2 cellular contexts compared by ENCODE assay signal in genomic region chr5:150323092-150323491, GRCh38.
A peak's percentile ranks its signal among the peaks of the same experiment; 100 is the strongest.
TF ChIP-seq lines count a peak whose summit lies in the region.

No MANE protein-coding gene starts in this region.

TF ChIP-seq in GM23338, 12 proteins besides CTCF, POLR2A, EP300 and RAD21:
- TF ChIP-seq ZNF114 (CRISPR knock-in tag; IDR thresholded peaks at IDR 0.05) (no peak), EZH2 (IDR thresholded peaks at IDR 0.05; ENCODE audit: low read depth, unreplicated experiment) (no peak), STAT1 (IDR thresholded peaks at IDR 0.05; ENCODE audit: unreplicated experiment) (no peak), NANOG (IDR thresholded peaks at IDR 0.05; ENCODE audit: borderline replicate concordance) (no peak), JUNB (IDR thresholded peaks at IDR 0.05; ENCODE audit: unreplicated experiment) (no peak), CREB1 (CRISPR knock-in tag; IDR thresholded peaks at IDR 0.05; ENCODE audit: low read depth) (no peak), POLR2AphosphoS5 (IDR thresholded peaks at IDR 0.05; ENCODE audit: low read depth) (no peak), EZH2phosphoT487 (IDR thresholded peaks at IDR 0.05; ENCODE audit: unreplicated experiment) (no peak), ZNF331 (CRISPR knock-in tag; IDR thresholded peaks at IDR 0.05; ENCODE audit: low read depth) (no peak)
- TF ChIP-seq, protein P1, sequence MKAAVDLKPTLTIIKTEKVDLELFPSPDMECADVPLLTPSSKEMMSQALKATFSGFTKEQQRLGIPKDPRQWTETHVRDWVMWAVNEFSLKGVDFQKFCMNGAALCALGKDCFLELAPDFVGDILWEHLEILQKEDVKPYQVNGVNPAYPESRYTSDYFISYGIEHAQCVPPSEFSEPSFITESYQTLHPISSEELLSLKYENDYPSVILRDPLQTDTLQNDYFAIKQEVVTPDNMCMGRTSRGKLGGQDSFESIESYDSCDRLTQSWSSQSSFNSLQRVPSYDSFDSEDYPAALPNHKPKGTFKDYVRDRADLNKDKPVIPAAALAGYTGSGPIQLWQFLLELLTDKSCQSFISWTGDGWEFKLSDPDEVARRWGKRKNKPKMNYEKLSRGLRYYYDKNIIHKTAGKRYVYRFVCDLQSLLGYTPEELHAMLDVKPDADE (IDR thresholded peaks at IDR 0.05): no peak
- TF ChIP-seq, protein P2, sequence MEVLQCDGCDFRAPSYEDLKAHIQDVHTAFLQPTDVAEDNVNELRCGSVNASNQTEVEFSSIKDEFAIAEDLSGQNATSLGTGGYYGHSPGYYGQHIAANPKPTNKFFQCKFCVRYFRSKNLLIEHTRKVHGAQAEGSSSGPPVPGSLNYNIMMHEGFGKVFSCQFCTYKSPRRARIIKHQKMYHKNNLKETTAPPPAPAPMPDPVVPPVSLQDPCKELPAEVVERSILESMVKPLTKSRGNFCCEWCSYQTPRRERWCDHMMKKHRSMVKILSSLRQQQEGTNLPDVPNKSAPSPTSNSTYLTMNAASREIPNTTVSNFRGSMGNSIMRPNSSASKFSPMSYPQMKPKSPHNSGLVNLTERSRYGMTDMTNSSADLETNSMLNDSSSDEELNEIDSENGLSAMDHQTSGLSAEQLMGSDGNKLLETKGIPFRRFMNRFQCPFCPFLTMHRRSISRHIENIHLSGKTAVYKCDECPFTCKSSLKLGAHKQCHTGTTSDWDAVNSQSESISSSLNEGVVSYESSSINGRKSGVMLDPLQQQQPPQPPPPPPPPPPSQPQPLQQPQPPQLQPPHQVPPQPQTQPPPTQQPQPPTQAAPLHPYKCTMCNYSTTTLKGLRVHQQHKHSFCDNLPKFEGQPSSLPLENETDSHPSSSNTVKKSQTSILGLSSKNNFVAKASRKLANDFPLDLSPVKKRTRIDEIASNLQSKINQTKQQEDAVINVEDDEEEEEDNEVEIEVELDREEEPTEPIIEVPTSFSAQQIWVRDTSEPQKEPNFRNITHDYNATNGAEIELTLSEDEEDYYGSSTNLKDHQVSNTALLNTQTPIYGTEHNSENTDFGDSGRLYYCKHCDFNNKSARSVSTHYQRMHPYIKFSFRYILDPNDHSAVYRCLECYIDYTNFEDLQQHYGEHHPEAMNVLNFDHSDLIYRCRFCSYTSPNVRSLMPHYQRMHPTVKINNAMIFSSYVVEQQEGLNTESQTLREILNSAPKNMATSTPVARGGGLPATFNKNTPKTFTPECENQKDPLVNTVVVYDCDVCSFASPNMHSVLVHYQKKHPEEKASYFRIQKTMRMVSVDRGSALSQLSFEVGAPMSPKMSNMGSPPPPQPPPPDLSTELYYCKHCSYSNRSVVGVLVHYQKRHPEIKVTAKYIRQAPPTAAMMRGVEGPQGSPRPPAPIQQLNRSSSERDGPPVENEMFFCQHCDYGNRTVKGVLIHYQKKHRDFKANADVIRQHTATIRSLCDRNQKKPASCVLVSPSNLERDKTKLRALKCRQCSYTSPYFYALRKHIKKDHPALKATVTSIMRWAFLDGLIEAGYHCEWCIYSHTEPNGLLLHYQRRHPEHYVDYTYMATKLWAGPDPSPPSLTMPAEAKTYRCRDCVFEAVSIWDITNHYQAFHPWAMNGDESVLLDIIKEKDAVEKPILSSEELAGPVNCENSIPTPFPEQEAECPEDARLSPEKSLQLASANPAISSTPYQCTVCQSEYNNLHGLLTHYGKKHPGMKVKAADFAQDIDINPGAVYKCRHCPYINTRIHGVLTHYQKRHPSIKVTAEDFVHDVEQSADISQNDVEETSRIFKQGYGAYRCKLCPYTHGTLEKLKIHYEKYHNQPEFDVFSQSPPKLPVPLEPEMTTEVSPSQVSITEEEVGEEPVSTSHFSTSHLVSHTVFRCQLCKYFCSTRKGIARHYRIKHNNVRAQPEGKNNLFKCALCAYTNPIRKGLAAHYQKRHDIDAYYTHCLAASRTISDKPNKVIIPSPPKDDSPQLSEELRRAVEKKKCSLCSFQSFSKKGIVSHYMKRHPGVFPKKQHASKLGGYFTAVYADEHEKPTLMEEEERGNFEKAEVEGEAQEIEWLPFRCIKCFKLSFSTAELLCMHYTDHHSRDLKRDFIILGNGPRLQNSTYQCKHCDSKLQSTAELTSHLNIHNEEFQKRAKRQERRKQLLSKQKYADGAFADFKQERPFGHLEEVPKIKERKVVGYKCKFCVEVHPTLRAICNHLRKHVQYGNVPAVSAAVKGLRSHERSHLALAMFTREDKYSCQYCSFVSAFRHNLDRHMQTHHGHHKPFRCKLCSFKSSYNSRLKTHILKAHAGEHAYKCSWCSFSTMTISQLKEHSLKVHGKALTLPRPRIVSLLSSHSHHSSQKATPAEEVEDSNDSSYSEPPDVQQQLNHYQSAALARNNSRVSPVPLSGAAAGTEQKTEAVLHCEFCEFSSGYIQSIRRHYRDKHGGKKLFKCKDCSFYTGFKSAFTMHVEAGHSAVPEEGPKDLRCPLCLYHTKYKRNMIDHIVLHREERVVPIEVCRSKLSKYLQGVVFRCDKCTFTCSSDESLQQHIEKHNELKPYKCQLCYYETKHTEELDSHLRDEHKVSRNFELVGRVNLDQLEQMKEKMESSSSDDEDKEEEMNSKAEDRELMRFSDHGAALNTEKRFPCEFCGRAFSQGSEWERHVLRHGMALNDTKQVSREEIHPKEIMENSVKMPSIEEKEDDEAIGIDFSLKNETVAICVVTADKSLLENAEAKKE (CRISPR knock-in tag; IDR thresholded peaks at IDR 0.05): no peak
- TF ChIP-seq, protein P3, sequence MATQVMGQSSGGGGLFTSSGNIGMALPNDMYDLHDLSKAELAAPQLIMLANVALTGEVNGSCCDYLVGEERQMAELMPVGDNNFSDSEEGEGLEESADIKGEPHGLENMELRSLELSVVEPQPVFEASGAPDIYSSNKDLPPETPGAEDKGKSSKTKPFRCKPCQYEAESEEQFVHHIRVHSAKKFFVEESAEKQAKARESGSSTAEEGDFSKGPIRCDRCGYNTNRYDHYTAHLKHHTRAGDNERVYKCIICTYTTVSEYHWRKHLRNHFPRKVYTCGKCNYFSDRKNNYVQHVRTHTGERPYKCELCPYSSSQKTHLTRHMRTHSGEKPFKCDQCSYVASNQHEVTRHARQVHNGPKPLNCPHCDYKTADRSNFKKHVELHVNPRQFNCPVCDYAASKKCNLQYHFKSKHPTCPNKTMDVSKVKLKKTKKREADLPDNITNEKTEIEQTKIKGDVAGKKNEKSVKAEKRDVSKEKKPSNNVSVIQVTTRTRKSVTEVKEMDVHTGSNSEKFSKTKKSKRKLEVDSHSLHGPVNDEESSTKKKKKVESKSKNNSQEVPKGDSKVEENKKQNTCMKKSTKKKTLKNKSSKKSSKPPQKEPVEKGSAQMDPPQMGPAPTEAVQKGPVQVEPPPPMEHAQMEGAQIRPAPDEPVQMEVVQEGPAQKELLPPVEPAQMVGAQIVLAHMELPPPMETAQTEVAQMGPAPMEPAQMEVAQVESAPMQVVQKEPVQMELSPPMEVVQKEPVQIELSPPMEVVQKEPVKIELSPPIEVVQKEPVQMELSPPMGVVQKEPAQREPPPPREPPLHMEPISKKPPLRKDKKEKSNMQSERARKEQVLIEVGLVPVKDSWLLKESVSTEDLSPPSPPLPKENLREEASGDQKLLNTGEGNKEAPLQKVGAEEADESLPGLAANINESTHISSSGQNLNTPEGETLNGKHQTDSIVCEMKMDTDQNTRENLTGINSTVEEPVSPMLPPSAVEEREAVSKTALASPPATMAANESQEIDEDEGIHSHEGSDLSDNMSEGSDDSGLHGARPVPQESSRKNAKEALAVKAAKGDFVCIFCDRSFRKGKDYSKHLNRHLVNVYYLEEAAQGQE (IDR thresholded peaks at IDR 0.05; ENCODE audit: unreplicated experiment): no peak

TF ChIP-seq in K562, 482 proteins besides CTCF, POLR2A, EP300 and RAD21:
- TF ChIP-seq CBFA2T3 (IDR thresholded peaks at IDR 0.05) (0 out of 2 replicates have a peak, but pooled peaks have one; percentile 18), CEBPG (CRISPR knock-in tag; IDR thresholded peaks at IDR 0.05) (peak; percentile 75), CEBPG (tag; conservative IDR thresholded peaks at IDR 0.05 in 1 of 2, IDR thresholded peaks at IDR 0.05 in 1 of 2) (peak; percentile 89 to 90), TCFL5 (CRISPR knock-in tag; conservative IDR thresholded peaks at IDR 0.05) (no peak), GATA2 (CRISPR knock-in tag; IDR thresholded peaks at IDR 0.05) (no peak), HNRNPLL (IDR thresholded peaks at IDR 0.05; ENCODE audit: low read depth, low read length, poor library complexity, severe bottlenecking) (peak; percentile 64), FOXA3 (CRISPR knock-in tag; conservative IDR thresholded peaks at IDR 0.05 in 1 of 2, IDR thresholded peaks at IDR 0.05 in 1 of 2) (peak in 1 of 2 experiments; percentile 59; a peak in 2 of 4 replicates), CEBPB (tag; IDR thresholded peaks at IDR 0.05) (peak; percentile 96)
- TF ChIP-seq, protein P4, sequence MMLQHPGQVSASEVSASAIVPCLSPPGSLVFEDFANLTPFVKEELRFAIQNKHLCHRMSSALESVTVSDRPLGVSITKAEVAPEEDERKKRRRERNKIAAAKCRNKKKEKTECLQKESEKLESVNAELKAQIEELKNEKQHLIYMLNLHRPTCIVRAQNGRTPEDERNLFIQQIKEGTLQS (IDR thresholded peaks at IDR 0.05): peak; percentile 39; the same call in 1 of the 2 replicates
- TF ChIP-seq, protein P4 (CRISPR knock-in tag; conservative IDR thresholded peaks at IDR 0.05): no peak
- TF ChIP-seq, protein P5, sequence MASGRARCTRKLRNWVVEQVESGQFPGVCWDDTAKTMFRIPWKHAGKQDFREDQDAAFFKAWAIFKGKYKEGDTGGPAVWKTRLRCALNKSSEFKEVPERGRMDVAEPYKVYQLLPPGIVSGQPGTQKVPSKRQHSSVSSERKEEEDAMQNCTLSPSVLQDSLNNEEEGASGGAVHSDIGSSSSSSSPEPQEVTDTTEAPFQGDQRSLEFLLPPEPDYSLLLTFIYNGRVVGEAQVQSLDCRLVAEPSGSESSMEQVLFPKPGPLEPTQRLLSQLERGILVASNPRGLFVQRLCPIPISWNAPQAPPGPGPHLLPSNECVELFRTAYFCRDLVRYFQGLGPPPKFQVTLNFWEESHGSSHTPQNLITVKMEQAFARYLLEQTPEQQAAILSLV (tag; IDR thresholded peaks at IDR 0.05): 0 out of 2 replicates have a peak, but pooled peaks have one; percentile 18
TF ChIP-seq in K562: peak in this region for 7.
